In the genomic region with DNA sequence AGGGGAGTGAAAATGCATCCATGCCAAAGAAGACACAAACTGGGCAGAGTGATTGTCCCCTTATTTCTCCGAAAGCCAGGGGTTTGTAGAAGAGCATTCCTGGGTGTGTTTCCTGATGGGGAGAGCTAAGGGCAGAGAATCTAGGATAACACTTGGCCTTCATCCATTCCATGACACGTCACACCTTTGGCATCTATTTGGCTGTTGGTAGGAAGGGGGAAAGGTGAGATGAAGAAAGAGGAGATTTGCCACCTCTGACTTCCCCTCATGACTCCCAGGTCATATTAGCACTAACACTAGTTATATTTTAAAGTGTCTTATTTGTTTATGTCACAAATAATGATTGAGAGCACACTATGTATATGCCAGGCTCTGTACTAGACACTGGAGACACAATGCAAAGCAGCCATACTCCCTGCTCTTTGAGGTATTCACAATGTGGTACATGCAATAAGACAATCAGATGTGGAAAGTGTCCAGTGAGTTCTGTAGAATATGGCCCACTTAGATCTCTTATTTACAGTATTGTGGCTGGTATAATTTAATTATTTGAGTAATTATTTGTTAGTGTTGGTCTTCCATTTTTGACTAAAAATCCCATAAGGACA, we compare ENCODE assay signal across 2 cellular contexts.
A peak's percentile ranks its signal among the peaks of the same experiment; 100 is the strongest.
TF ChIP-seq lines count a peak whose summit lies in the region.

No MANE protein-coding gene starts in this region.

TF ChIP-seq in HepG2, 621 proteins besides CTCF, POLR2A, EP300 and RAD21:
- TF ChIP-seq ZNF224 (CRISPR knock-in tag; IDR thresholded peaks at IDR 0.05) (no peak), CREB1 (IDR thresholded peaks at IDR 0.05) (0 out of 2 replicates have a peak, but pooled peaks have one; percentile 25), CREB1 (CRISPR knock-in tag; IDR thresholded peaks at IDR 0.05) (no peak)

TF ChIP-seq in K562, 482 proteins besides CTCF, POLR2A, EP300 and RAD21:
- TF ChIP-seq ZNF561 (CRISPR knock-in tag; conservative IDR thresholded peaks at IDR 0.05) (no peak), RBM25 (IDR thresholded peaks at IDR 0.05; ENCODE audit: low read depth, low read length, severe bottlenecking) (peak; percentile 90)
